Comparison of ENCODE assay signal across 8 cellular contexts in the genomic region with DNA sequence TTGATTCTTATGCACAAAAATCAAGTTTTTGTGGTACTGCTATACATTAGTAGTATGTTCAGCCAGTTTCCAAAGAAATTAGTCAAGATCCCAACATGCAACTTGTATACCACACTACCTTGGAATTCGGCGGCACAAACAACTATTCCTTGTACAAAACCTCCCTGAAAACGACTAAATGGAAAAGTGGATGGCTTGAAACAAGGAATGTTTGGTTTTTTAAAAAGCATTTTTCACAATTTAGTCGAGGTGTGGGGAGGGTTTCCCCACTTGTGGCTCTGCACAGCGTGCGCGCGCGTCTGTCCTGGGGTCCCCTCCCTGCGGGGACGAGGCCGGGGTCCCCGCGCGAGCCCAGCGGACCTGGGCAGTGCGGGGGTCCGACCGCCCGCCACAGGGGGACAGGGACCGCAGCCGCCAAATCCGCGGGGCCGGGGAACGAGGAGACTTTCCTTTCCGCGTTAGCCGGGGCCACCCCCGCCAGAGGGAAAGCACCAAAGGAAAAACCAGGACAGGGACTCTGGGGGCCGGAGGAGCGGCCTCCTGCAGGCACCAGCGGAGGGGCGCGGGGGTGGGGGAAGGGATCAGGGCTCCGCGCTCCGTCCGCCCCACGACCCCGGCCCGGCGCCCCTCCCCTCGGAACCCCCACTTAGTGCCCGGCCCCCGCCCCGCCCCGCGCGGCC. TPM values are rescaled to one million over a fixed set of nuclear protein-coding genes. Genes with fewer than 3 reads are reported as not detected.
DNase-seq lines count a peak whose midpoint lies in the region; ATAC-seq and TF ChIP-seq lines count a peak whose summit lies in the region.

No MANE protein-coding gene starts in this region.

- H3K27me3 ChIP-seq in kidney epithelial cell (ENCODE audit: control insufficient read depth, insufficient read depth, low read length) = no peaks in the 10 kb centered on the region

- TF ChIP-seq RAD21 in Ishikawa (IDR thresholded peaks at IDR 0.05; ENCODE audit: low read depth) = no peak

- peak overlapping the region; percentile 59 for H3K4me3 ChIP-seq in kidney epithelial cell (ENCODE audit: low read depth, low read length)

- no peak for TF ChIP-seq CTCF in kidney epithelial cell (IDR thresholded peaks at IDR 0.05; ENCODE audit: insufficient read depth, low read length, poor library complexity, severe bottlenecking)

- in situ Hi-C loops in T47D (cut with HindIII; ENCODE audit: low pct_unique_long_range_greater_than_20kb, low sequenced_read_pairs) = no loop called here

- ATAC-seq in GM21576 (IDR thresholded peaks at IDR 0.05; ENCODE audit: unreplicated experiment) = peak; percentile 22
- no peak for ATAC-seq in stimulated activated naive CD8-positive, alpha-beta T cell treated with anti-CD3 and anti-CD28 coated beads, Interleukin-15, Interleukin-2, amounts not matched to agents 100 U/mL and 50 U/mL, for 24 hours

- no peak for TF ChIP-seq EP300 in Ishikawa (IDR thresholded peaks at IDR 0.05; ENCODE audit: borderline replicate concordance)

- DNase-seq in NCI-H1417 (lab: John Stamatoyannopoulos, UW) (peak in 2 of 3 experiments; percentile 1 to 68), NCI-H1417 treated with DMSO at 0.1 percent for 48 hours (lab: John Stamatoyannopoulos, UW) (no peak), T47D (ENCODE audit: low read depth in 1 of 2, low spot score in 1 of 2) (peak; percentile 25 to 39), kidney epithelial cell (ENCODE audit: low read depth) (no peak), DMS153 (lab: John Stamatoyannopoulos, UW) (no peak)
- peak; percentile 14 for DNase-seq in stimulated activated naive CD8-positive, alpha-beta T cell treated with anti-CD3 and anti-CD28 coated beads, Interleukin-15, Interleukin-2, amounts not matched to agents 100 U/mL and 50 U/mL, for 24 hours

- no peaks in the 10 kb centered on the region for H3K36me3 ChIP-seq in kidney epithelial cell (ENCODE audit: control insufficient read depth, insufficient read depth, low read length)

TF ChIP-seq in Ishikawa, 13 proteins besides CTCF, POLR2A, EP300 and RAD21:
- TF ChIP-seq CEBPB (IDR thresholded peaks at IDR 0.05) (no peak), YY1 (IDR thresholded peaks at IDR 0.05; ENCODE audit: low read depth) (no peak), ZBTB7A (IDR thresholded peaks at IDR 0.05; ENCODE audit: low read depth) (peak; percentile 84), NFIC (IDR thresholded peaks at IDR 0.05) (no peak), EGR1 (IDR thresholded peaks at IDR 0.05) (no peak)
- TF ChIP-seq, protein P1, sequence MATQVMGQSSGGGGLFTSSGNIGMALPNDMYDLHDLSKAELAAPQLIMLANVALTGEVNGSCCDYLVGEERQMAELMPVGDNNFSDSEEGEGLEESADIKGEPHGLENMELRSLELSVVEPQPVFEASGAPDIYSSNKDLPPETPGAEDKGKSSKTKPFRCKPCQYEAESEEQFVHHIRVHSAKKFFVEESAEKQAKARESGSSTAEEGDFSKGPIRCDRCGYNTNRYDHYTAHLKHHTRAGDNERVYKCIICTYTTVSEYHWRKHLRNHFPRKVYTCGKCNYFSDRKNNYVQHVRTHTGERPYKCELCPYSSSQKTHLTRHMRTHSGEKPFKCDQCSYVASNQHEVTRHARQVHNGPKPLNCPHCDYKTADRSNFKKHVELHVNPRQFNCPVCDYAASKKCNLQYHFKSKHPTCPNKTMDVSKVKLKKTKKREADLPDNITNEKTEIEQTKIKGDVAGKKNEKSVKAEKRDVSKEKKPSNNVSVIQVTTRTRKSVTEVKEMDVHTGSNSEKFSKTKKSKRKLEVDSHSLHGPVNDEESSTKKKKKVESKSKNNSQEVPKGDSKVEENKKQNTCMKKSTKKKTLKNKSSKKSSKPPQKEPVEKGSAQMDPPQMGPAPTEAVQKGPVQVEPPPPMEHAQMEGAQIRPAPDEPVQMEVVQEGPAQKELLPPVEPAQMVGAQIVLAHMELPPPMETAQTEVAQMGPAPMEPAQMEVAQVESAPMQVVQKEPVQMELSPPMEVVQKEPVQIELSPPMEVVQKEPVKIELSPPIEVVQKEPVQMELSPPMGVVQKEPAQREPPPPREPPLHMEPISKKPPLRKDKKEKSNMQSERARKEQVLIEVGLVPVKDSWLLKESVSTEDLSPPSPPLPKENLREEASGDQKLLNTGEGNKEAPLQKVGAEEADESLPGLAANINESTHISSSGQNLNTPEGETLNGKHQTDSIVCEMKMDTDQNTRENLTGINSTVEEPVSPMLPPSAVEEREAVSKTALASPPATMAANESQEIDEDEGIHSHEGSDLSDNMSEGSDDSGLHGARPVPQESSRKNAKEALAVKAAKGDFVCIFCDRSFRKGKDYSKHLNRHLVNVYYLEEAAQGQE (IDR thresholded peaks at IDR 0.05; ENCODE audit: low read depth) = no peak

RNA-seq across cellular contexts. Expression of gene SOCS6, which starts 0.5 kb away (rescaled TPM):
- 24.5 and 26.0 TPM in 2 replicates for total RNA-seq in kidney epithelial cell

Comparison
In these comparisons a context has a peak if more than half of its experiments do, and no peak if none do; other contexts are left out.
1. DNase-seq: peak in NCI-H1417 (2 of 3), T47D (2 of 2) and stimulated activated naive CD8-positive, alpha-beta T cell treated with anti-CD3 and anti-CD28 coated beads, Interleukin-15, Interleukin-2, amounts not matched to agents 100 U/mL and 50 U/mL, for 24 hours (single experiment); none in NCI-H1417 treated with DMSO at 0.1 percent for 48 hours (single experiment), kidney epithelial cell (single experiment) and DMS153 (single experiment).